Comparison of ENCODE assay signal across 1 cellular context in the genomic region with DNA sequence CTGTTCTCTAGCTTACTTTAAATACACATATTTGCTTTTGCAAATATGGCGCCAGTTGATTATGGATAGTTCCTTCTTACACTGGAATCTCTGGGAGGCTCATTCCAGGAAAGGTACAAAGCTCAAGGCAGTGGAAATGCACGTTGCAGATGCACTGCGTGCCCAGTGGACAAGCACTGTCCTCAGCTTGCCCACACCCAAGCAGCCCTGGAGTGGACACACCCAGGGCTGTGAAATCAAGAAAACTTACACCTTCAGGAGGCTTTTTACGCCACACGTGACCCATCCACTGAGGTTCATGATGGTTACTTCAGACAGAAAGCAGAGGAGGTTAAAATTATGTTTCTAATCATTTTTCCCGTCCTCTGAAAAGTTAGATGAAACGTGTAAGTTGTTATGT.
TF ChIP-seq lines count a peak whose summit lies in the region.

No MANE protein-coding gene starts in this region.

TF ChIP-seq in HepG2, 621 proteins besides CTCF, POLR2A, EP300 and RAD21 (continued from another document and continues in another):
- no peak for TF ChIP-seq SETDB1 (CRISPR knock-in tag; IDR thresholded peaks at IDR 0.05; ENCODE audit: borderline replicate concordance)
- TF ChIP-seq SP2 (CRISPR knock-in tag; IDR thresholded peaks at IDR 0.05): no peak
- no peak for TF ChIP-seq ARNT (IDR thresholded peaks at IDR 0.05)
- no peak for TF ChIP-seq IKZF4 (CRISPR knock-in tag; IDR thresholded peaks at IDR 0.05; ENCODE audit: borderline replicate concordance, low read depth, not compliant biosample characterization)
- peak; percentile 88 for TF ChIP-seq ZMYM4 (CRISPR knock-in tag; IDR thresholded peaks at IDR 0.05)
- 0 out of 2 replicates have a peak, but pooled peaks have one; percentile 22 for TF ChIP-seq NR2C2 (CRISPR knock-in tag; IDR thresholded peaks at IDR 0.05; ENCODE audit: borderline replicate concordance)
- peak; percentile 74; the same call in 1 of the 2 replicates for TF ChIP-seq ZSCAN21 (CRISPR knock-in tag; IDR thresholded peaks at IDR 0.05; ENCODE audit: borderline replicate concordance)
- TF ChIP-seq, protein P1, sequence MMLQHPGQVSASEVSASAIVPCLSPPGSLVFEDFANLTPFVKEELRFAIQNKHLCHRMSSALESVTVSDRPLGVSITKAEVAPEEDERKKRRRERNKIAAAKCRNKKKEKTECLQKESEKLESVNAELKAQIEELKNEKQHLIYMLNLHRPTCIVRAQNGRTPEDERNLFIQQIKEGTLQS (CRISPR knock-in tag; IDR thresholded peaks at IDR 0.05): no peak
- peak; percentile 77; the same call in 1 of the 2 replicates for TF ChIP-seq ZNF331 (CRISPR knock-in tag; IDR thresholded peaks at IDR 0.05)
- TF ChIP-seq, protein P2, sequence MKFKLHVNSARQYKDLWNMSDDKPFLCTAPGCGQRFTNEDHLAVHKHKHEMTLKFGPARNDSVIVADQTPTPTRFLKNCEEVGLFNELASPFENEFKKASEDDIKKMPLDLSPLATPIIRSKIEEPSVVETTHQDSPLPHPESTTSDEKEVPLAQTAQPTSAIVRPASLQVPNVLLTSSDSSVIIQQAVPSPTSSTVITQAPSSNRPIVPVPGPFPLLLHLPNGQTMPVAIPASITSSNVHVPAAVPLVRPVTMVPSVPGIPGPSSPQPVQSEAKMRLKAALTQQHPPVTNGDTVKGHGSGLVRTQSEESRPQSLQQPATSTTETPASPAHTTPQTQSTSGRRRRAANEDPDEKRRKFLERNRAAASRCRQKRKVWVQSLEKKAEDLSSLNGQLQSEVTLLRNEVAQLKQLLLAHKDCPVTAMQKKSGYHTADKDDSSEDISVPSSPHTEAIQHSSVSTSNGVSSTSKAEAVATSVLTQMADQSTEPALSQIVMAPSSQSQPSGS (CRISPR knock-in tag; IDR thresholded peaks at IDR 0.05): peak; percentile 48; the same call in 1 of the 2 replicates
- peak; percentile 35; the same call in 1 of the 3 replicates for TF ChIP-seq MXI1 (IDR thresholded peaks at IDR 0.05; ENCODE audit: borderline replicate concordance, low read depth, low read length)
- TF ChIP-seq, protein P3, sequence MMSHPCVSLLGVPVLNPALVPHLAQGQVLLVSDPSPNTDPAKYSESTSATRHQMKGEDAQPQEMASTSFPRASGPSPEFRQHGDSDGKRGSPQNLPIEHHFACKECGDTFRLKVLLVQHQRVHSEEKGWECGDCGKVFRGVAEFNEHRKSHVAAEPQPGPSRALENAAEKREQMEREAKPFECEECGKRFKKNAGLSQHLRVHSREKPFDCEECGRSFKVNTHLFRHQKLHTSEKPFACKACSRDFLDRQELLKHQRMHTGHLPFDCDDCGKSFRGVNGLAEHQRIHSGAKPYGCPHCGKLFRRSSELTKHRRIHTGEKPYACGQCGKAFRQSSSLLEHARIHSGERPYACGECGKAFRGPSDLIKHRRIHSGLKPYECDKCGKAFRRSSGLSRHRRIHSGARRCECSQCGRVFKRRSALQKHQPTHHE (CRISPR knock-in tag; IDR thresholded peaks at IDR 0.05; ENCODE audit: borderline replicate concordance): no peak
- peak; percentile 31; the same call in 1 of the 2 replicates for TF ChIP-seq ZNF33A (CRISPR knock-in tag; IDR thresholded peaks at IDR 0.05; ENCODE audit: borderline replicate concordance)
- peak; percentile 38; the same call in 1 of the 2 replicates for TF ChIP-seq NR2F6 (IDR thresholded peaks at IDR 0.05)
- TF ChIP-seq NR2F6 (CRISPR knock-in tag; IDR thresholded peaks at IDR 0.05): peak; percentile 61; the same call in 1 of the 2 replicates
- TF ChIP-seq, protein P4, sequence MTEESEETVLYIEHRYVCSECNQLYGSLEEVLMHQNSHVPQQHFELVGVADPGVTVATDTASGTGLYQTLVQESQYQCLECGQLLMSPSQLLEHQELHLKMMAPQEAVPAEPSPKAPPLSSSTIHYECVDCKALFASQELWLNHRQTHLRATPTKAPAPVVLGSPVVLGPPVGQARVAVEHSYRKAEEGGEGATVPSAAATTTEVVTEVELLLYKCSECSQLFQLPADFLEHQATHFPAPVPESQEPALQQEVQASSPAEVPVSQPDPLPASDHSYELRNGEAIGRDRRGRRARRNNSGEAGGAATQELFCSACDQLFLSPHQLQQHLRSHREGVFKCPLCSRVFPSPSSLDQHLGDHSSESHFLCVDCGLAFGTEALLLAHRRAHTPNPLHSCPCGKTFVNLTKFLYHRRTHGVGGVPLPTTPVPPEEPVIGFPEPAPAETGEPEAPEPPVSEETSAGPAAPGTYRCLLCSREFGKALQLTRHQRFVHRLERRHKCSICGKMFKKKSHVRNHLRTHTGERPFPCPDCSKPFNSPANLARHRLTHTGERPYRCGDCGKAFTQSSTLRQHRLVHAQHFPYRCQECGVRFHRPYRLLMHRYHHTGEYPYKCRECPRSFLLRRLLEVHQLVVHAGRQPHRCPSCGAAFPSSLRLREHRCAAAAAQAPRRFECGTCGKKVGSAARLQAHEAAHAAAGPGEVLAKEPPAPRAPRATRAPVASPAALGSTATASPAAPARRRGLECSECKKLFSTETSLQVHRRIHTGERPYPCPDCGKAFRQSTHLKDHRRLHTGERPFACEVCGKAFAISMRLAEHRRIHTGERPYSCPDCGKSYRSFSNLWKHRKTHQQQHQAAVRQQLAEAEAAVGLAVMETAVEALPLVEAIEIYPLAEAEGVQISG (CRISPR knock-in tag; IDR thresholded peaks at IDR 0.05): no peak; the same call in 1 of the 2 replicates
- no peak for TF ChIP-seq ZNF713 (CRISPR knock-in tag; IDR thresholded peaks at IDR 0.05)
- 0 out of 2 replicates have a peak, but pooled peaks have one; percentile 41 for TF ChIP-seq KAT8 (CRISPR knock-in tag; IDR thresholded peaks at IDR 0.05)
- TF ChIP-seq, protein P5, sequence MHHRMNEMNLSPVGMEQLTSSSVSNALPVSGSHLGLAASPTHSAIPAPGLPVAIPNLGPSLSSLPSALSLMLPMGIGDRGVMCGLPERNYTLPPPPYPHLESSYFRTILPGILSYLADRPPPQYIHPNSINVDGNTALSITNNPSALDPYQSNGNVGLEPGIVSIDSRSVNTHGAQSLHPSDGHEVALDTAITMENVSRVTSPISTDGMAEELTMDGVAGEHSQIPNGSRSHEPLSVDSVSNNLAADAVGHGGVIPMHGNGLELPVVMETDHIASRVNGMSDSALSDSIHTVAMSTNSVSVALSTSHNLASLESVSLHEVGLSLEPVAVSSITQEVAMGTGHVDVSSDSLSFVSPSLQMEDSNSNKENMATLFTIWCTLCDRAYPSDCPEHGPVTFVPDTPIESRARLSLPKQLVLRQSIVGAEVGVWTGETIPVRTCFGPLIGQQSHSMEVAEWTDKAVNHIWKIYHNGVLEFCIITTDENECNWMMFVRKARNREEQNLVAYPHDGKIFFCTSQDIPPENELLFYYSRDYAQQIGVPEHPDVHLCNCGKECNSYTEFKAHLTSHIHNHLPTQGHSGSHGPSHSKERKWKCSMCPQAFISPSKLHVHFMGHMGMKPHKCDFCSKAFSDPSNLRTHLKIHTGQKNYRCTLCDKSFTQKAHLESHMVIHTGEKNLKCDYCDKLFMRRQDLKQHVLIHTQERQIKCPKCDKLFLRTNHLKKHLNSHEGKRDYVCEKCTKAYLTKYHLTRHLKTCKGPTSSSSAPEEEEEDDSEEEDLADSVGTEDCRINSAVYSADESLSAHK (CRISPR knock-in tag; IDR thresholded peaks at IDR 0.05; ENCODE audit: borderline replicate concordance): no peak
- TF ChIP-seq SNAI1 (CRISPR knock-in tag; IDR thresholded peaks at IDR 0.05; ENCODE audit: borderline replicate concordance): no peak
- peak; percentile 59 for TF ChIP-seq ERF (CRISPR knock-in tag; IDR thresholded peaks at IDR 0.05)
- TF ChIP-seq ZNF350 (CRISPR knock-in tag; IDR thresholded peaks at IDR 0.05; ENCODE audit: borderline replicate concordance, low read depth): peak; percentile 29; the same call in 1 of the 2 replicates
- TF ChIP-seq SMAD3 (CRISPR knock-in tag; IDR thresholded peaks at IDR 0.05): peak; percentile 68; the same call in 1 of the 2 replicates
- TF ChIP-seq, protein P6, sequence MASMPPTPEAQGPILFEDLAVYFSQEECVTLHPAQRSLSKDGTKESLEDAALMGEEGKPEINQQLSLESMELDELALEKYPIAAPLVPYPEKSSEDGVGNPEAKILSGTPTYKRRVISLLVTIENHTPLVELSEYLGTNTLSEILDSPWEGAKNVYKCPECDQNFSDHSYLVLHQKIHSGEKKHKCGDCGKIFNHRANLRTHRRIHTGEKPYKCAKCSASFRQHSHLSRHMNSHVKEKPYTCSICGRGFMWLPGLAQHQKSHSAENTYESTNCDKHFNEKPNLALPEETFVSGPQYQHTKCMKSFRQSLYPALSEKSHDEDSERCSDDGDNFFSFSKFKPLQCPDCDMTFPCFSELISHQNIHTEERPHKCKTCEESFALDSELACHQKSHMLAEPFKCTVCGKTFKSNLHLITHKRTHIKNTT (CRISPR knock-in tag; IDR thresholded peaks at IDR 0.05): no peak
- no peak for TF ChIP-seq ZFP1 (CRISPR knock-in tag; IDR thresholded peaks at IDR 0.05)
- no peak for TF ChIP-seq RNF2 (conservative IDR thresholded peaks at IDR 0.05; ENCODE audit: low read depth)
- no peak for TF ChIP-seq ZBTB1 (CRISPR knock-in tag; IDR thresholded peaks at IDR 0.05; ENCODE audit: borderline replicate concordance)
- TF ChIP-seq CHD2 (IDR thresholded peaks at IDR 0.05; ENCODE audit: low read depth, low read length): no peak
- no peak for TF ChIP-seq ZNF607 (CRISPR knock-in tag; IDR thresholded peaks at IDR 0.05; ENCODE audit: borderline replicate concordance)
- TF ChIP-seq MEIS2 (CRISPR knock-in tag; IDR thresholded peaks at IDR 0.05): no peak
- TF ChIP-seq ZBTB38 (CRISPR knock-in tag; IDR thresholded peaks at IDR 0.05): peak; percentile 88
- no peak for TF ChIP-seq CREB1 (IDR thresholded peaks at IDR 0.05)
- peak; percentile 66; the same call in 1 of the 2 replicates for TF ChIP-seq CREB1 (CRISPR knock-in tag; IDR thresholded peaks at IDR 0.05)
- peak; percentile 33; the same call in 1 of the 2 replicates for TF ChIP-seq ZNF724P (CRISPR knock-in tag; IDR thresholded peaks at IDR 0.05; ENCODE audit: borderline replicate concordance)
- TF ChIP-seq ARNT2 (CRISPR knock-in tag; IDR thresholded peaks at IDR 0.05; ENCODE audit: low read depth): 0 out of 2 replicates have a peak, but pooled peaks have one; percentile 33
- TF ChIP-seq, protein P7, sequence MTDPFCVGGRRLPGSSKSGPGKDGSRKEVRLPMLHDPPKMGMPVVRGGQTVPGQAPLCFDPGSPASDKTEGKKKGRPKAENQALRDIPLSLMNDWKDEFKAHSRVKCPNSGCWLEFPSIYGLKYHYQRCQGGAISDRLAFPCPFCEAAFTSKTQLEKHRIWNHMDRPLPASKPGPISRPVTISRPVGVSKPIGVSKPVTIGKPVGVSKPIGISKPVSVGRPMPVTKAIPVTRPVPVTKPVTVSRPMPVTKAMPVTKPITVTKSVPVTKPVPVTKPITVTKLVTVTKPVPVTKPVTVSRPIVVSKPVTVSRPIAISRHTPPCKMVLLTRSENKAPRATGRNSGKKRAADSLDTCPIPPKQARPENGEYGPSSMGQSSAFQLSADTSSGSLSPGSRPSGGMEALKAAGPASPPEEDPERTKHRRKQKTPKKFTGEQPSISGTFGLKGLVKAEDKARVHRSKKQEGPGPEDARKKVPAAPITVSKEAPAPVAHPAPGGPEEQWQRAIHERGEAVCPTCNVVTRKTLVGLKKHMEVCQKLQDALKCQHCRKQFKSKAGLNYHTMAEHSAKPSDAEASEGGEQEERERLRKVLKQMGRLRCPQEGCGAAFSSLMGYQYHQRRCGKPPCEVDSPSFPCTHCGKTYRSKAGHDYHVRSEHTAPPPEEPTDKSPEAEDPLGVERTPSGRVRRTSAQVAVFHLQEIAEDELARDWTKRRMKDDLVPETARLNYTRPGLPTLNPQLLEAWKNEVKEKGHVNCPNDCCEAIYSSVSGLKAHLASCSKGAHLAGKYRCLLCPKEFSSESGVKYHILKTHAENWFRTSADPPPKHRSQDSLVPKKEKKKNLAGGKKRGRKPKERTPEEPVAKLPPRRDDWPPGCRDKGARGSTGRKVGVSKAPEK (CRISPR knock-in tag; IDR thresholded peaks at IDR 0.05; ENCODE audit: borderline replicate concordance): no peak
- TF ChIP-seq ZNF333 (CRISPR knock-in tag; IDR thresholded peaks at IDR 0.05; ENCODE audit: borderline replicate concordance): no peak
- TF ChIP-seq ASH2L (IDR thresholded peaks at IDR 0.05; ENCODE audit: insufficient read length, low read depth, low read length): peak; percentile 69
- TF ChIP-seq ZBTB7A (CRISPR knock-in tag; IDR thresholded peaks at IDR 0.05): no peak; the same call in 1 of the 2 replicates
- TF ChIP-seq, protein P8, sequence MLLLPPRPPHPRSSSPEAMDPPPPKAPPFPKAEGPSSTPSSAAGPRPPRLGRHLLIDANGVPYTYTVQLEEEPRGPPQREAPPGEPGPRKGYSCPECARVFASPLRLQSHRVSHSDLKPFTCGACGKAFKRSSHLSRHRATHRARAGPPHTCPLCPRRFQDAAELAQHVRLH (CRISPR knock-in tag; IDR thresholded peaks at IDR 0.05; ENCODE audit: borderline replicate concordance, low read depth): peak; percentile 67; the same call in 1 of the 2 replicates
- TF ChIP-seq HOXA9 (CRISPR knock-in tag; IDR thresholded peaks at IDR 0.05; ENCODE audit: borderline replicate concordance): no peak
- peak; percentile 77; the same call in 1 of the 2 replicates for TF ChIP-seq PPARG (CRISPR knock-in tag; conservative IDR thresholded peaks at IDR 0.05)
- TF ChIP-seq KDM6A (CRISPR knock-in tag; IDR thresholded peaks at IDR 0.05; ENCODE audit: low read depth): peak; percentile 74
- TF ChIP-seq, protein P9, sequence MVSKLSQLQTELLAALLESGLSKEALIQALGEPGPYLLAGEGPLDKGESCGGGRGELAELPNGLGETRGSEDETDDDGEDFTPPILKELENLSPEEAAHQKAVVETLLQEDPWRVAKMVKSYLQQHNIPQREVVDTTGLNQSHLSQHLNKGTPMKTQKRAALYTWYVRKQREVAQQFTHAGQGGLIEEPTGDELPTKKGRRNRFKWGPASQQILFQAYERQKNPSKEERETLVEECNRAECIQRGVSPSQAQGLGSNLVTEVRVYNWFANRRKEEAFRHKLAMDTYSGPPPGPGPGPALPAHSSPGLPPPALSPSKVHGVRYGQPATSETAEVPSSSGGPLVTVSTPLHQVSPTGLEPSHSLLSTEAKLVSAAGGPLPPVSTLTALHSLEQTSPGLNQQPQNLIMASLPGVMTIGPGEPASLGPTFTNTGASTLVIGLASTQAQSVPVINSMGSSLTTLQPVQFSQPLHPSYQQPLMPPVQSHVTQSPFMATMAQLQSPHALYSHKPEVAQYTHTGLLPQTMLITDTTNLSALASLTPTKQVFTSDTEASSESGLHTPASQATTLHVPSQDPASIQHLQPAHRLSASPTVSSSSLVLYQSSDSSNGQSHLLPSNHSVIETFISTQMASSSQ (IDR thresholded peaks at IDR 0.05; ENCODE audit: low read depth): no peak
- TF ChIP-seq, protein P9 (CRISPR knock-in tag; IDR thresholded peaks at IDR 0.05; ENCODE audit: borderline replicate concordance): peak; percentile 65; the same call in 1 of the 2 replicates
- TF ChIP-seq ARNTL (CRISPR knock-in tag; IDR thresholded peaks at IDR 0.05): peak; percentile 92
- no peak for TF ChIP-seq NR1H2 (CRISPR knock-in tag; IDR thresholded peaks at IDR 0.05; ENCODE audit: borderline replicate concordance, low read depth)
